11 cellular contexts compared by ENCODE assay signal in the genomic region with DNA sequence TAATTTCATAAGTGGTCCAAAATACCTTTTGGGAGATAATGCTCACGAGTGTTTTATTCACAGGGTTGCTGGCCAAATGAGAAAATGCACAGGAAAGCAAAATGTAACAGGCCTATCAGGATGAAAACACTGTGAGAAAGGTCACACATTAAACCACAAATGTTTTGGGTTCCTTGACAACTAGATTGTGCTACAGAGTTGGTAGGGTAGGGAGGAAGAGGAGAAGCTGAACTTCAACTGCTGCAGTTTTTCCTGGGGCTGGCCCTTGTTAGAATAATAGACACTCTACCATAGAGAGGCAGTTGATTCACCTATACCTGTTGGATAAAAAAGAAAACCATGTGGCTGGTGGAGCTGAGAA. TPM values are rescaled to one million over a fixed set of nuclear protein-coding genes. Genes with fewer than 3 reads are reported as not detected.
DNase-seq lines count a peak whose midpoint lies in the region; ATAC-seq and TF ChIP-seq lines count a peak whose summit lies in the region.
"Had no signal": no experiment of that assay in that cellular context is flagged by ENCODE, and none has a peak within 500 bp of the region (broad histone marks: within the 10 kb centered on the region; RNA-seq: fewer than 3 reads in every experiment).

No MANE protein-coding gene starts in this region.

- peak overlapping the region; percentile 55; the same call in 1 of the 2 replicates for H2AFZ ChIP-seq in OCI-LY7 (ENCODE audit: low read length)

- no peaks in the 10 kb centered on the region for H4K20me1 ChIP-seq in OCI-LY7 (ENCODE audit: insufficient read depth, low read length)

- POLR2A ChIA-PET in OCI-LY7 (lab: Charles Lee) = interaction anchor here (0.7 to 1.2 kb wide), 4 partner anchors 19 to 94 kb away, joined by 3 read pairs; no protein-coding TSS in a partner anchor

- CTCF ChIA-PET in OCI-LY7 (lab: Charles Lee; ENCODE audit: unreplicated experiment) = interaction anchor here (0.6 to 0.9 kb wide), 2 partner anchors 11 to 23 kb away, joined by 3 to 5 read pairs; no protein-coding TSS in a partner anchor

- no peaks in the 10 kb centered on the region for H3K9me3 Mint-ChIP-seq in activated T-cell treated with anti-CD3 and anti-CD28 coated beads, Interleukin-2, amount 50 U/mL, for 24 hours
- H3K9me3 Mint-ChIP-seq in effector memory CD8-positive, alpha-beta T cell = no peaks in the 10 kb centered on the region
- H3K9me3 Mint-ChIP-seq: H9 had no signal

- H3K27me3 Mint-ChIP-seq in activated T-cell treated with anti-CD3 and anti-CD28 coated beads, Interleukin-2, amount 50 U/mL, for 24 hours = no peaks in the 10 kb centered on the region
- H3K27me3 Mint-ChIP-seq in effector memory CD8-positive, alpha-beta T cell = no peaks in the 10 kb centered on the region

- ATAC-seq in effector memory CD8-positive, alpha-beta T cell (replicated peaks) = peak; percentile 98
- ATAC-seq in stimulated activated naive CD8-positive, alpha-beta T cell treated with anti-CD3 and anti-CD28 coated beads, Interleukin-15, Interleukin-2, amounts not matched to agents 100 U/mL and 50 U/mL, for 24 hours = peak; percentile 68

- H3K36me3 Mint-ChIP-seq in activated T-cell treated with anti-CD3 and anti-CD28 coated beads, Interleukin-2, amount 50 U/mL, for 24 hours (ENCODE audit: low read depth) = no peaks in the 10 kb centered on the region
- H3K36me3 Mint-ChIP-seq in effector memory CD8-positive, alpha-beta T cell (ENCODE audit: insufficient read depth) = peaks cover 2% of the 10 kb centered on the region

- no peaks in the 10 kb centered on the region for H3K36me3 ChIP-seq in OCI-LY7 (ENCODE audit: insufficient read depth, low read length)

- no peak overlapping the region for H3K4me3 Mint-ChIP-seq in activated T-cell treated with anti-CD3 and anti-CD28 coated beads, Interleukin-2, amount 50 U/mL, for 24 hours
- H3K4me3 Mint-ChIP-seq in effector memory CD8-positive, alpha-beta T cell = peak overlapping the region; percentile 38 to 69
- H3K4me3 Mint-ChIP-seq: H9 had no signal

- no peak overlapping the region for H3K27ac ChIP-seq in OCI-LY7 (ENCODE audit: low read depth, low read length, poor library complexity, severe bottlenecking)

- intact Hi-C loops in OCI-LY7 (cut with micrococcal nuclease; ENCODE audit: unreplicated experiment) (no loop called here), head of caudate nucleus (cut with DNase I) (no loop called here)

- H3K4me1 ChIP-seq in OCI-LY7 (ENCODE audit: insufficient read depth, low read length, poor library complexity, severe bottlenecking) = peaks cover 29% of the 10 kb centered on the region

- no peak overlapping the region for H3K4me3 ChIP-seq in OCI-LY7 (ENCODE audit: low read depth, low read length, poor library complexity, severe bottlenecking)

- H3K9me3 ChIP-seq in OCI-LY7 (ENCODE audit: low read length) = no peaks in the 10 kb centered on the region

- no TSS peak for BruUV-seq in OCI-LY7 (replicated peaks; lab: Mats Ljungman, UMichigan)

- H3K79me2 ChIP-seq in OCI-LY7 (ENCODE audit: insufficient read depth, low read depth, low read length) = no peaks in the 10 kb centered on the region

- peak overlapping the region; percentile 65 for H3K27ac Mint-ChIP-seq in activated T-cell treated with anti-CD3 and anti-CD28 coated beads, Interleukin-2, amount 50 U/mL, for 24 hours
- H3K27ac Mint-ChIP-seq in effector memory CD8-positive, alpha-beta T cell = peak overlapping the region; percentile 86 to 95
- H3K27ac Mint-ChIP-seq: H9 had no signal

- no peak for TF ChIP-seq CTCF in OCI-LY7 (conservative IDR thresholded peaks at IDR 0.05; ENCODE audit: low read length)

- no peak for DNase-seq in activated T-cell treated with anti-CD3 and anti-CD28 coated beads, Interleukin-2, amount 50 U/mL, for 24 hours
- DNase-seq in activated T-cell treated with anti-CD3 and anti-CD28 coated beads, Interleukin-2, amount 50 U/mL, for 48 hours = no peak
- DNase-seq in OCI-LY7 (ENCODE audit: low spot score) (no peak), head of caudate nucleus (no peak), 8988T (no peak), HuH-7.5 (ENCODE audit: low spot score) (no peak)
- peak; percentile 1 to 20 (median 15) for DNase-seq in effector memory CD8-positive, alpha-beta T cell
- DNase-seq in stimulated activated naive CD8-positive, alpha-beta T cell treated with anti-CD3 and anti-CD28 coated beads, Interleukin-15, Interleukin-2, amounts not matched to agents 100 U/mL and 50 U/mL, for 24 hours = no peak
- DNase-seq: activated CD8-positive, alpha-beta memory T cell treated with anti-CD3 and anti-CD28 coated beads, Interleukin-2, amount 50 U/mL, for 48 hours; H9; MV-4-11 had no signal

- H3K4me1 Mint-ChIP-seq in activated T-cell treated with anti-CD3 and anti-CD28 coated beads, Interleukin-2, amount 50 U/mL, for 24 hours (ENCODE audit: low read depth) = peaks cover 62% of the 10 kb centered on the region
- H3K4me1 Mint-ChIP-seq in effector memory CD8-positive, alpha-beta T cell (ENCODE audit: low read depth in 2 of 2) = peaks cover 54 to 68% of the 10 kb centered on the region in 2 donors

- H3K4me2 ChIP-seq in OCI-LY7 (ENCODE audit: low read length) = peak overlapping the region; percentile 13; the same call in 1 of the 2 replicates

- H3K9me2 ChIP-seq in OCI-LY7 (ENCODE audit: insufficient read depth, low read length) = no peaks in the 10 kb centered on the region

RNA-seq across cellular contexts. Expression of gene PAQR8, which starts 28.1 kb away (rescaled TPM):
- total RNA-seq in OCI-LY7 (2014; rRNA removed; shearing (Covaris generic)) = 5.4 and 5.5 TPM in 2 replicates
- total RNA-seq in OCI-LY7 (2022) = 6.2 and 7.8 TPM in 2 replicates

RNA-seq across cellular contexts. Expression of gene MCM3, which starts 49.3 kb away (rescaled TPM):
- total RNA-seq in OCI-LY7 (2014; rRNA removed; shearing (Covaris generic)) = 272 and 356 TPM in 2 replicates
- total RNA-seq in OCI-LY7 (2022) = 295 and 304 TPM in 2 replicates

Comparison
In these comparisons a context has a peak if more than half of its experiments do, and no peak if none do; other contexts are left out.
1. DNase-seq: peak in effector memory CD8-positive, alpha-beta T cell (3 of 3); none in activated T-cell treated with anti-CD3 and anti-CD28 coated beads, Interleukin-2, amount 50 U/mL, for 24 hours (single experiment), activated T-cell treated with anti-CD3 and anti-CD28 coated beads, Interleukin-2, amount 50 U/mL, for 48 hours (0 of 2), OCI-LY7 (single experiment), stimulated activated naive CD8-positive, alpha-beta T cell treated with anti-CD3 and anti-CD28 coated beads, Interleukin-15, Interleukin-2, amounts not matched to agents 100 U/mL and 50 U/mL, for 24 hours (single experiment), head of caudate nucleus (0 of 42), 8988T (single experiment) and HuH-7.5 (single experiment).